8 cellular contexts compared by ENCODE assay signal in genomic region chr7:120805636-120806388, GRCh38. TPM values are rescaled to one million over a fixed set of nuclear protein-coding genes. Genes with fewer than 3 reads are reported as not detected.
A peak's percentile ranks its signal among the peaks of the same experiment; 100 is the strongest.
DNase-seq lines count a peak whose midpoint lies in the region; ATAC-seq and TF ChIP-seq lines count a peak whose summit lies in the region.

No MANE protein-coding gene starts in this region.

- DNase-seq in DMS53 treated with DMSO at 0.1 percent for 48 hours (lab: John Stamatoyannopoulos, UW; ENCODE audit: unreplicated experiment) (peak; percentile 69), HT1080 (ENCODE audit: low read depth) (peak; percentile 43), glomerular visceral epithelial cell (ENCODE audit: extremely low spot score) (peak; percentile 74), retina (peak; percentile 24), middle frontal gyrus (ENCODE audit: extremely low spot score, low spot score) (no peak)
- peak; percentile 10 for DNase-seq in activated T-helper 9 cell treated with anti-CD3 and anti-CD28 coated beads, Interleukin-2, amount 50 U/mL, for 16 hours (ENCODE audit: low read depth)

- H2AFZ ChIP-seq in OCI-LY1 (ENCODE audit: low read length), result no peak overlapping the region

- H4K20me1 ChIP-seq in OCI-LY1 (ENCODE audit: insufficient read depth, low read length), result no peaks in the 10 kb centered on the region

- H3K27me3 ChIP-seq in OCI-LY1 (ENCODE audit: insufficient read depth, low read length), result no peaks in the 10 kb centered on the region

- no peak overlapping the region for H3K4me2 ChIP-seq in OCI-LY1 (ENCODE audit: low read length)

- H3K9me2 ChIP-seq in OCI-LY1 (ENCODE audit: low read depth, low read length), result no peaks in the 10 kb centered on the region

- H3K9ac ChIP-seq in OCI-LY1 (ENCODE audit: low read length), result no peak overlapping the region

- no peaks in the 10 kb centered on the region for H3K36me3 ChIP-seq in OCI-LY1 (ENCODE audit: insufficient read depth, low read length)

- H3K4me1 ChIP-seq in OCI-LY1 (ENCODE audit: insufficient read depth, low read length, severe bottlenecking), result no peaks in the 10 kb centered on the region

- no peaks in the 10 kb centered on the region for H3K79me2 ChIP-seq in OCI-LY1 (ENCODE audit: insufficient read depth, low read length)

- peak; percentile 81 for ATAC-seq in GM21367 (IDR thresholded peaks at IDR 0.05; ENCODE audit: unreplicated experiment)

- H3K27ac ChIP-seq in OCI-LY1 (ENCODE audit: low read depth, low read length, poor library complexity, severe bottlenecking), result no peak overlapping the region

- peak; percentile 99 for TF ChIP-seq CTCF in OCI-LY1 (IDR thresholded peaks at IDR 0.05; ENCODE audit: low read length)

- no peaks in the 10 kb centered on the region for H3F3A ChIP-seq in OCI-LY1 (ENCODE audit: insufficient read depth, low read length)

- no peaks in the 10 kb centered on the region for H3K9me3 ChIP-seq in OCI-LY1 (ENCODE audit: low read length)

- H3K4me3 ChIP-seq in OCI-LY1 (ENCODE audit: low read depth, low read length, poor library complexity, severe bottlenecking), result no peak overlapping the region

RNA-seq across cellular contexts. Expression of gene TSPAN12, which starts 52.1 kb away (rescaled TPM):
- total RNA-seq in HT1080 (2014; rRNA removed; shearing (Covaris generic)), result 5.9 and 7.4 TPM in 2 replicates
- polyA plus RNA-seq in HT1080 (2015; cell fraction: cytosol; rRNA removed), result 4.6 and 5.2 TPM in 2 replicates
- 1.8 and 2.0 TPM in 2 replicates for polyA plus RNA-seq in HT1080 (2015; cell fraction: nucleus; rRNA removed)
